22 cellular contexts compared by ENCODE assay signal in genomic region chr3:23580337-23580736, GRCh38.
A peak's percentile ranks its signal among the peaks of the same experiment; 100 is the strongest.
DNase-seq lines count a peak whose midpoint lies in the region; ATAC-seq and TF ChIP-seq lines count a peak whose summit lies in the region.
"Had no signal": no experiment of that assay in that cellular context is flagged by ENCODE, and none has a peak within 500 bp of the region (broad histone marks: within the 10 kb centered on the region; RNA-seq: fewer than 3 reads in every experiment).

No MANE protein-coding gene starts in this region.

- no peak overlapping the region for H3K4me3 Mint-ChIP-seq in activated T-helper 17 cell treated with anti-CD3 and anti-CD28 coated beads, Interleukin-2, amount 50 U/mL, for 72 hours
- H3K4me3 Mint-ChIP-seq: H9; naive thymus-derived CD8-positive, alpha-beta T cell had no signal

- no peak overlapping the region for H2AFZ ChIP-seq in trophoblast cell (ENCODE audit: insufficient read depth, low read length, poor library complexity)

- no peaks in the 10 kb centered on the region for H3K9me3 ChIP-seq in trophoblast cell (ENCODE audit: insufficient read depth, low read depth, low read length)
- H3K9me3 ChIP-seq: SJSA1 had no signal

- no peak overlapping the region for H3K23ac ChIP-seq in trophoblast cell (ENCODE audit: low read length)

- in situ Hi-C loops in brain microvascular endothelial cell (cut with HindIII; ENCODE audit: low pct_ligation_motif_present, low sequenced_read_pairs) = no loop called here

- H2AK5ac ChIP-seq in trophoblast cell (ENCODE audit: low read length) = no peak overlapping the region

- H3K36me3 ChIP-seq in brain microvascular endothelial cell (replicated peaks) (no peaks in the 10 kb centered on the region), trophoblast cell (ENCODE audit: control insufficient read depth in 1 of 2, insufficient read depth in 2 of 2, low read length in 2 of 2) (no peaks in the 10 kb centered on the region)
- H3K36me3 ChIP-seq: SJSA1 had no signal

- no peak overlapping the region for H3K9ac ChIP-seq in trophoblast cell (ENCODE audit: low read length)
- H3K9ac ChIP-seq: KMS-11 had no signal

- H3K14ac ChIP-seq in trophoblast cell (ENCODE audit: low read length) = no peak overlapping the region

- no peak overlapping the region for H4K8ac ChIP-seq in trophoblast cell (ENCODE audit: low read depth, low read length)

- H3K27me3 Mint-ChIP-seq in activated T-helper 17 cell treated with anti-CD3 and anti-CD28 coated beads, Interleukin-2, amount 50 U/mL, for 72 hours = no peaks in the 10 kb centered on the region
- H3K27me3 Mint-ChIP-seq: naive thymus-derived CD8-positive, alpha-beta T cell had no signal

- H3K4me1 Mint-ChIP-seq in activated T-helper 17 cell treated with anti-CD3 and anti-CD28 coated beads, Interleukin-2, amount 50 U/mL, for 72 hours = no peaks in the 10 kb centered on the region
- H3K4me1 Mint-ChIP-seq: naive thymus-derived CD8-positive, alpha-beta T cell had no signal

- no peak overlapping the region for H2BK12ac ChIP-seq in trophoblast cell (ENCODE audit: low read length)

- TF ChIP-seq CTCF in brain microvascular endothelial cell (IDR thresholded peaks at IDR 0.05; ENCODE audit: low read depth, low read length, missing control alignments) = no peak

- H3K4me2 ChIP-seq in trophoblast cell (ENCODE audit: low read length) = no peak overlapping the region
- H3K4me2 ChIP-seq: KMS-11 had no signal

- H3K4me3 ChIP-seq in brain microvascular endothelial cell (ENCODE audit: low read depth, low read length) = no peak overlapping the region
- H3K4me3 ChIP-seq in trophoblast cell (ENCODE audit: low read depth, low read length) = no peak overlapping the region
- H3K4me3 ChIP-seq: SJSA1, skin epidermis had no signal

- H4K12ac ChIP-seq in trophoblast cell (ENCODE audit: low read depth, low read length) = no peak overlapping the region

- H4K91ac ChIP-seq in trophoblast cell (ENCODE audit: low read depth, low read length) = no peak overlapping the region

- H3K79me2 ChIP-seq in trophoblast cell (ENCODE audit: control insufficient read depth, insufficient read depth, low read length, poor library complexity) = no peaks in the 10 kb centered on the region

- H2BK5ac ChIP-seq in trophoblast cell (ENCODE audit: low read depth, low read length, poor library complexity) = no peak overlapping the region

- DNase-seq in EL = peak; percentile 54
- peak; percentile 64 for DNase-seq in M059J (ENCODE audit: low read depth)
- peak; percentile 59 for DNase-seq in brain microvascular endothelial cell
- DNase-seq in trophoblast cell = peak; percentile 42 to 84
- no peak for DNase-seq in NCI-H1417 treated with DMSO at 0.1 percent for 48 hours (lab: John Stamatoyannopoulos, UW)
- DNase-seq in NCI-H2107 treated with DMSO at 0.1 percent for 48 hours (lab: John Stamatoyannopoulos, UW; ENCODE audit: unreplicated experiment) = no peak
- DNase-seq: activated gamma-delta T cell treated with Interleukin-2 at 50 U/mL for 16 hours; aorta; C1 segment of cervical spinal cord; cortex of kidney; H9; head of caudate nucleus; naive thymus-derived CD8-positive, alpha-beta T cell; NCI-H1694; NCI-H510A treated with DMSO at 0.1 percent for 48 hours; posterior cingulate gyrus; stimulated activated CD4-positive, alpha-beta T cell treated with anti-CD3 and anti-CD28 coated beads, Interleukin-4, amount 100 ng/mL, for 4 hours; stimulated activated CD8-positive, alpha-beta memory T cell treated with anti-CD3 and anti-CD28 coated beads, Interleukin-4, amount 100 ng/mL, for 48 hours had no signal

- H3K36me3 Mint-ChIP-seq in activated T-helper 17 cell treated with anti-CD3 and anti-CD28 coated beads, Interleukin-2, amount 50 U/mL, for 72 hours (ENCODE audit: low read depth) = no peaks in the 10 kb centered on the region

- no peak for ATAC-seq in activated T-helper 17 cell treated with anti-CD3 and anti-CD28 coated beads, Interleukin-2, amount 50 U/mL, for 72 hours (replicated peaks)
- ATAC-seq: naive thymus-derived CD8-positive, alpha-beta T cell had no signal

- no peaks in the 10 kb centered on the region for H3K4me1 ChIP-seq in trophoblast cell (ENCODE audit: control insufficient read depth in 1 of 2, insufficient read depth in 2 of 2, low read length in 2 of 2)

- H3K9me3 Mint-ChIP-seq in activated T-helper 17 cell treated with anti-CD3 and anti-CD28 coated beads, Interleukin-2, amount 50 U/mL, for 72 hours = peaks cover 5% of the 10 kb centered on the region

- no peak overlapping the region for H3K18ac ChIP-seq in trophoblast cell (ENCODE audit: low read length)

- H2BK120ac ChIP-seq in trophoblast cell (ENCODE audit: insufficient read depth, low read length, poor library complexity) = no peak overlapping the region

- no peak overlapping the region for H3K4ac ChIP-seq in trophoblast cell (ENCODE audit: low read depth, low read length)

- H3K27ac ChIP-seq in brain microvascular endothelial cell (peak overlapping the region; percentile 10), trophoblast cell (ENCODE audit: low read depth, low read length) (no peak overlapping the region)
- H3K27ac ChIP-seq: KMS-11, SJSA1, skin epidermis had no signal

- H3K27me3 ChIP-seq in brain microvascular endothelial cell (replicated peaks) (no peaks in the 10 kb centered on the region), trophoblast cell (ENCODE audit: insufficient read depth, low read length) (no peaks in the 10 kb centered on the region)
- H3K27me3 ChIP-seq: SJSA1 had no signal

- WGBS in trophoblast cell (ENCODE audit: extremely low coverage, insufficient coverage, insufficient read length) = no CpG with 5 or more reads among the region's 4 CpGs

- no peaks in the 10 kb centered on the region for H3K79me1 ChIP-seq in trophoblast cell (ENCODE audit: low read length)

- H3K27ac Mint-ChIP-seq in activated T-helper 17 cell treated with anti-CD3 and anti-CD28 coated beads, Interleukin-2, amount 50 U/mL, for 72 hours = no peak overlapping the region
- H3K27ac Mint-ChIP-seq: H9; naive thymus-derived CD8-positive, alpha-beta T cell had no signal

Comparison
In these comparisons a context has a peak if more than half of its experiments do, and no peak if none do; other contexts are left out.
1. DNase-seq: peak in EL (single experiment), M059J (single experiment), brain microvascular endothelial cell (single experiment) and trophoblast cell (2 of 2); none in NCI-H1417 treated with DMSO at 0.1 percent for 48 hours (single experiment) and NCI-H2107 treated with DMSO at 0.1 percent for 48 hours (single experiment).